ENCODE assay signal across 2 cellular contexts in the genomic region with DNA sequence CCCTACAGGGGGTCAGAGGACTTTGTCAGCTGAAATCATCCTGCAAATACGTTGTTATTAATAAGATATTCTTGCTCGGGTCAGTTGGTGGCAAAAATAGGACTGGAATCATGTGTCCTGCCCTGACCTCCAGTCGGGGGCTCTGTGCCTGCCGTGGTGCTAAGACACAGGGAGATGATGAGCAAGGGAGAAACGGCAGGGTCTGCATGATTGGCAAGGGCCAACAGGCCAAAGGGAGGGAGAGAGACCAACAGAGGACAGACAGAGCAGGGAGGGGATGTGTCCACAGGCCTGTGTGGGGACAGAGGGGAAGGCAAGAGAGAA.
TF ChIP-seq lines count a peak whose summit lies in the region.

No MANE protein-coding gene starts in this region.

TF ChIP-seq in IMR-90, 13 proteins besides CTCF, POLR2A, EP300 and RAD21:
- TF ChIP-seq MXI1 (IDR thresholded peaks at IDR 0.05; ENCODE audit: borderline replicate concordance, low read depth, low read length) (no peak), RFX5 (IDR thresholded peaks at IDR 0.05; ENCODE audit: low read depth, low read length) (no peak), MAZ (IDR thresholded peaks at IDR 0.05; ENCODE audit: borderline replicate concordance, low read depth, low read length) (no peak), MAFK (IDR thresholded peaks at IDR 0.05; ENCODE audit: low read depth, low read length) (no peak)
- TF ChIP-seq, protein P1, sequence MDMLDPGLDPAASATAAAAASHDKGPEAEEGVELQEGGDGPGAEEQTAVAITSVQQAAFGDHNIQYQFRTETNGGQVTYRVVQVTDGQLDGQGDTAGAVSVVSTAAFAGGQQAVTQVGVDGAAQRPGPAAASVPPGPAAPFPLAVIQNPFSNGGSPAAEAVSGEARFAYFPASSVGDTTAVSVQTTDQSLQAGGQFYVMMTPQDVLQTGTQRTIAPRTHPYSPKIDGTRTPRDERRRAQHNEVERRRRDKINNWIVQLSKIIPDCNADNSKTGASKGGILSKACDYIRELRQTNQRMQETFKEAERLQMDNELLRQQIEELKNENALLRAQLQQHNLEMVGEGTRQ (IDR thresholded peaks at IDR 0.05; ENCODE audit: low read depth, low read length): no peak
- TF ChIP-seq, protein P2, sequence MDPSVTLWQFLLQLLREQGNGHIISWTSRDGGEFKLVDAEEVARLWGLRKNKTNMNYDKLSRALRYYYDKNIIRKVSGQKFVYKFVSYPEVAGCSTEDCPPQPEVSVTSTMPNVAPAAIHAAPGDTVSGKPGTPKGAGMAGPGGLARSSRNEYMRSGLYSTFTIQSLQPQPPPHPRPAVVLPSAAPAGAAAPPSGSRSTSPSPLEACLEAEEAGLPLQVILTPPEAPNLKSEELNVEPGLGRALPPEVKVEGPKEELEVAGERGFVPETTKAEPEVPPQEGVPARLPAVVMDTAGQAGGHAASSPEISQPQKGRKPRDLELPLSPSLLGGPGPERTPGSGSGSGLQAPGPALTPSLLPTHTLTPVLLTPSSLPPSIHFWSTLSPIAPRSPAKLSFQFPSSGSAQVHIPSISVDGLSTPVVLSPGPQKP (IDR thresholded peaks at IDR 0.05; ENCODE audit: borderline replicate concordance, low read depth, low read length): no peak

TF ChIP-seq in H1, 55 proteins besides CTCF, POLR2A, EP300 and RAD21:
- TF ChIP-seq SP1 (IDR thresholded peaks at IDR 0.05; ENCODE audit: low read depth, low read length) (no peak), NANOG (IDR thresholded peaks at IDR 0.05; ENCODE audit: insufficient read depth, low read depth, low read length, poor library complexity, severe bottlenecking) (no peak), SUZ12 (IDR thresholded peaks at IDR 0.05; ENCODE audit: low read length) (no peak), SRF (IDR thresholded peaks at IDR 0.05; ENCODE audit: low read depth, low read length) (no peak), KDM5A (IDR thresholded peaks at IDR 0.05; ENCODE audit: low read length) (no peak), EZH2 (IDR thresholded peaks at IDR 0.05; ENCODE audit: low read depth, low read length, severe bottlenecking) (no peak), MAFK (IDR thresholded peaks at IDR 0.05; ENCODE audit: low read depth, low read length) (no peak)
- TF ChIP-seq, protein P3, sequence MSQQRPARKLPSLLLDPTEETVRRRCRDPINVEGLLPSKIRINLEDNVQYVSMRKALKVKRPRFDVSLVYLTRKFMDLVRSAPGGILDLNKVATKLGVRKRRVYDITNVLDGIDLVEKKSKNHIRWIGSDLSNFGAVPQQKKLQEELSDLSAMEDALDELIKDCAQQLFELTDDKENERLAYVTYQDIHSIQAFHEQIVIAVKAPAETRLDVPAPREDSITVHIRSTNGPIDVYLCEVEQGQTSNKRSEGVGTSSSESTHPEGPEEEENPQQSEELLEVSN (IDR thresholded peaks at IDR 0.05): no peak
- TF ChIP-seq, protein P1 (IDR thresholded peaks at IDR 0.05; ENCODE audit: low read length): no peak
TF ChIP-seq in H1: peak in this region for 0.
